ENCODE assay signal across 13 cellular contexts in genomic region chr17:3712811-3713463, GRCh38. TPM values are rescaled to one million over a fixed set of nuclear protein-coding genes. Genes with fewer than 3 reads are reported as not detected.
DNase-seq lines count a peak whose midpoint lies in the region; ATAC-seq and TF ChIP-seq lines count a peak whose summit lies in the region.
"Had no signal": no experiment of that assay in that cellular context is flagged by ENCODE, and none has a peak within 500 bp of the region (broad histone marks: within the 10 kb centered on the region; RNA-seq: fewer than 3 reads in every experiment).

No MANE protein-coding gene starts in this region.

- CTCF ChIA-PET in activated CD8-positive, alpha-beta memory T cell treated with anti-CD3 and anti-CD28 coated beads, Interleukin-2, amount 10 ng/mL, durations not matched to agents 7 days and 5 days (lab: Charles Lee) = interaction anchor here (0.8 to 3.6 kb wide), 4 partner anchors 10 to 115 kb away, joined by 3 to 23 read pairs (median 14); partner anchors contain the start of genes HASPIN and P2RX5

- no peak for TF ChIP-seq CTCF in natural killer cell (IDR thresholded peaks at IDR 0.05)

- peaks cover 48% of the 10 kb centered on the region for H3K36me3 Mint-ChIP-seq in activated CD8-positive, alpha-beta memory T cell treated with anti-CD3 and anti-CD28 coated beads, Interleukin-2, amount 10 ng/mL, durations not matched to agents 7 days and 5 days
- peaks cover 21% of the 10 kb centered on the region for H3K36me3 Mint-ChIP-seq in natural killer cell

- no peaks in the 10 kb centered on the region for H3K9me3 Mint-ChIP-seq in activated CD8-positive, alpha-beta memory T cell treated with anti-CD3 and anti-CD28 coated beads, Interleukin-2, amount 10 ng/mL, durations not matched to agents 7 days and 5 days (ENCODE audit: low read depth)
- H3K9me3 Mint-ChIP-seq in natural killer cell = no peaks in the 10 kb centered on the region
- H3K9me3 Mint-ChIP-seq: type B pancreatic cell had no signal

- H3K4me1 Mint-ChIP-seq in activated CD8-positive, alpha-beta memory T cell treated with anti-CD3 and anti-CD28 coated beads, Interleukin-2, amount 10 ng/mL, durations not matched to agents 7 days and 5 days = peaks cover 52% of the 10 kb centered on the region
- peaks cover 32 to 36% of the 10 kb centered on the region in 2 donors for H3K4me1 Mint-ChIP-seq in natural killer cell

- peak; percentile 49 for DNase-seq in activated CD8-positive, alpha-beta memory T cell treated with anti-CD3 and anti-CD28 coated beads, Interleukin-2, amount 10 ng/mL, durations not matched to agents 7 days and 5 days
- DNase-seq in activated CD8-positive, alpha-beta memory T cell treated with anti-CD3 and anti-CD28 coated beads, Interleukin-2, amount 50 U/mL, for 4 hours = no peak
- DNase-seq in activated T-cell treated with anti-CD3 and anti-CD28 coated beads, Interleukin-2, amount 50 U/mL, for 48 hours = peak; percentile 57 to 63
- DNase-seq in natural killer cell (no peak), NCI-H2227 (lab: John Stamatoyannopoulos, UW; ENCODE audit: unreplicated experiment) (no peak), DMS153 treated with DMSO at 0.1 percent for 48 hours (lab: John Stamatoyannopoulos, UW; ENCODE audit: unreplicated experiment) (no peak), CD1c-positive myeloid dendritic cell (ENCODE audit: extremely low spot score) (no peak)
- DNase-seq: amniotic stem cell, NCI-H2107, nucleus accumbens had no signal

- no peaks in the 10 kb centered on the region for H3K27me3 Mint-ChIP-seq in activated CD8-positive, alpha-beta memory T cell treated with anti-CD3 and anti-CD28 coated beads, Interleukin-2, amount 10 ng/mL, durations not matched to agents 7 days and 5 days
- no peaks in the 10 kb centered on the region for H3K27me3 Mint-ChIP-seq in natural killer cell (ENCODE audit: low read depth in 2 of 2)
- H3K27me3 Mint-ChIP-seq: type B pancreatic cell had no signal

- peak overlapping the region; percentile 17 for H3K4me3 Mint-ChIP-seq in activated CD8-positive, alpha-beta memory T cell treated with anti-CD3 and anti-CD28 coated beads, Interleukin-2, amount 10 ng/mL, durations not matched to agents 7 days and 5 days
- peak overlapping the region; percentile 59 for H3K4me3 Mint-ChIP-seq in natural killer cell
- H3K4me3 Mint-ChIP-seq: type B pancreatic cell had no signal

- no peak for ATAC-seq in activated CD8-positive, alpha-beta memory T cell treated with anti-CD3 and anti-CD28 coated beads, Interleukin-2, amount 10 ng/mL, durations not matched to agents 7 days and 5 days
- ATAC-seq in HG02610 (IDR thresholded peaks at IDR 0.05; ENCODE audit: unreplicated experiment) (peak; percentile 33), natural killer cell (peak; percentile 5 to 41 (median 19))
- ATAC-seq: A549 had no signal

- H3K27ac Mint-ChIP-seq in activated CD8-positive, alpha-beta memory T cell treated with anti-CD3 and anti-CD28 coated beads, Interleukin-2, amount 10 ng/mL, durations not matched to agents 7 days and 5 days = peak overlapping the region; percentile 84
- peak overlapping the region; percentile 71 to 77 for H3K27ac Mint-ChIP-seq in natural killer cell
- H3K27ac Mint-ChIP-seq: type B pancreatic cell had no signal

- intact Hi-C loops in natural killer cell (cut with micrococcal nuclease) = no loop called here

RNA-seq across cellular contexts. Expression of gene HASPIN, which starts 10.8 kb away (rescaled TPM):
- 10 to 100 TPM; 30.4 to 31.2 TPM for total RNA-seq in activated CD8-positive, alpha-beta memory T cell treated with anti-CD3 and anti-CD28 coated beads, Interleukin-2, amount 10 ng/mL, durations not matched to agents 7 days and 5 days
- total RNA-seq in natural killer cell = under 1 TPM; 0.33 to 0.79 (median 0.70) TPM

RNA-seq across cellular contexts. Expression of gene P2RX5, which starts 17.0 kb away (rescaled TPM):
- total RNA-seq in activated CD8-positive, alpha-beta memory T cell treated with anti-CD3 and anti-CD28 coated beads, Interleukin-2, amount 10 ng/mL, durations not matched to agents 7 days and 5 days = 10 to 100 TPM; 18.1 to 24.6 TPM
- 10 to 100 TPM in 1 of 3 donors, 1 to 10 TPM in 2; 7.8 to 15.4 (median 9.2) TPM for total RNA-seq in natural killer cell

RNA-seq across cellular contexts. Expression of gene EMC6, which starts 44.3 kb away (rescaled TPM):
- total RNA-seq in activated CD8-positive, alpha-beta memory T cell treated with anti-CD3 and anti-CD28 coated beads, Interleukin-2, amount 10 ng/mL, durations not matched to agents 7 days and 5 days = 10 to 100 TPM; 43.7 to 57.0 TPM
- total RNA-seq in natural killer cell = 10 to 100 TPM; 29.3 to 34.7 (median 32.1) TPM

RNA-seq across cellular contexts. Expression of gene TAX1BP3, which starts 44.6 kb away (rescaled TPM):
- 10 to 100 TPM; 19.5 to 27.9 TPM for total RNA-seq in activated CD8-positive, alpha-beta memory T cell treated with anti-CD3 and anti-CD28 coated beads, Interleukin-2, amount 10 ng/mL, durations not matched to agents 7 days and 5 days
- 10 to 100 TPM; 15.1 to 17.0 (median 16.3) TPM for total RNA-seq in natural killer cell

Comparison
In these comparisons a context has a peak if more than half of its experiments do, and no peak if none do; other contexts are left out.
1. DNase-seq: peak in activated CD8-positive, alpha-beta memory T cell treated with anti-CD3 and anti-CD28 coated beads, Interleukin-2, amount 10 ng/mL, durations not matched to agents 7 days and 5 days (single experiment) and activated T-cell treated with anti-CD3 and anti-CD28 coated beads, Interleukin-2, amount 50 U/mL, for 48 hours (2 of 2); none in activated CD8-positive, alpha-beta memory T cell treated with anti-CD3 and anti-CD28 coated beads, Interleukin-2, amount 50 U/mL, for 4 hours (single experiment), natural killer cell (single experiment), NCI-H2227 (single experiment), DMS153 treated with DMSO at 0.1 percent for 48 hours (single experiment) and CD1c-positive myeloid dendritic cell (single experiment).
2. RNA of gene HASPIN, which starts 10.8 kb away (total RNA-seq): 30.4 to 31.2 TPM in activated CD8-positive, alpha-beta memory T cell treated with anti-CD3 and anti-CD28 coated beads, Interleukin-2, amount 10 ng/mL, durations not matched to agents 7 days and 5 days; 0.33 to 0.79 TPM in natural killer cell; every median in the first group is over 10 times any median in the second.